In the genomic region with DNA sequence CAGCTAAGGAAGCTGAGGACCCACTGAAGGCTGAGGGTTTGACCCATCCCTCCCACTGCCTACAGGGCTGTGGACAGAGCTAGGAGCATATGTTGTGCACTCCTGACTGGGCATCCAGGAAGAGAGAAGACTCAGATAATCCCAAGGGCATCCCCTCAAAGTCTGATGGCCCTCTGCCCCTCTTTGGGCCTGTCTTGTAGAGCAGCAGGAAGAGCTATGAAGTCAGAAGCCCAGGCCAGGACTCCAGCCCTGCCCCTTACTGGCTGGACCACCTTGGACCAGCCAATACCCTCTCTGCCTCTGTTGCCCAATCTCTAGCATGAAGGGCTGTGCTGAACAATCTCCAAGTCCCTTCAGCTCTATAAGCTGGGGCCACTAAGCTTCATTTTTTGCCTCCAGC, we compare ENCODE assay signal across 21 cellular contexts.
DNase-seq lines count a peak whose midpoint lies in the region; ATAC-seq and TF ChIP-seq lines count a peak whose summit lies in the region.
"Had no signal": no experiment of that assay in that cellular context is flagged by ENCODE, and none has a peak within 500 bp of the region (broad histone marks: within the 10 kb centered on the region; RNA-seq: fewer than 3 reads in every experiment).

No MANE protein-coding gene starts in this region.

- H3K4me1 ChIP-seq in RWPE2 (ENCODE audit: insufficient read depth, poor library complexity, severe bottlenecking): no peaks in the 10 kb centered on the region
- H3K4me1 ChIP-seq: A549, Caco-2 had no signal

- no peak for ATAC-seq in RWPE2 (ENCODE audit: low read depth)
- no peak for ATAC-seq in stimulated activated effector memory CD8-positive, alpha-beta T cell treated with anti-CD3 and anti-CD28 coated beads, Interleukin-12 subunit alpha, Interleukin-12 subunit beta, amount 100 ng/mL, for 72 hours
- ATAC-seq: GM23338, HepG2 had no signal

- H3K9me3 Mint-ChIP-seq in stimulated activated effector memory CD8-positive, alpha-beta T cell treated with anti-CD3 and anti-CD28 coated beads, Interleukin-12 subunit alpha, Interleukin-12 subunit beta, amount 100 ng/mL, for 72 hours: no peaks in the 10 kb centered on the region
- H3K9me3 Mint-ChIP-seq: CD4-positive, alpha-beta T cell; GM23338; IgD-negative memory B cell had no signal

- peak overlapping the region; percentile 46 for H3K27ac Mint-ChIP-seq in stimulated activated effector memory CD8-positive, alpha-beta T cell treated with anti-CD3 and anti-CD28 coated beads, Interleukin-12 subunit alpha, Interleukin-12 subunit beta, amount 100 ng/mL, for 72 hours
- H3K27ac Mint-ChIP-seq: CD4-positive, alpha-beta T cell; GM23338 had no signal

- no peak overlapping the region for H3K4me3 Mint-ChIP-seq in stimulated activated effector memory CD8-positive, alpha-beta T cell treated with anti-CD3 and anti-CD28 coated beads, Interleukin-12 subunit alpha, Interleukin-12 subunit beta, amount 100 ng/mL, for 72 hours
- H3K4me3 Mint-ChIP-seq: CD4-positive, alpha-beta T cell; GM23338; IgD-negative memory B cell had no signal

- H3K4me3 ChIP-seq in RWPE2 (ENCODE audit: severe bottlenecking): no peak overlapping the region
- H3K4me3 ChIP-seq: A549, GM23338 had no signal

- H3K27me3 ChIP-seq in RWPE2 (ENCODE audit: insufficient read depth, poor library complexity, severe bottlenecking): no peaks in the 10 kb centered on the region

- peaks cover 31% of the 10 kb centered on the region for H3K4me1 Mint-ChIP-seq in stimulated activated effector memory CD8-positive, alpha-beta T cell treated with anti-CD3 and anti-CD28 coated beads, Interleukin-12 subunit alpha, Interleukin-12 subunit beta, amount 100 ng/mL, for 72 hours

- TF ChIP-seq CTCF in RWPE2 (IDR thresholded peaks at IDR 0.05; ENCODE audit: poor library complexity, severe bottlenecking): no peak

- H3K9me3 ChIP-seq in RWPE2 (ENCODE audit: severe bottlenecking): no peaks in the 10 kb centered on the region
- H3K9me3 ChIP-seq: A549, Caco-2 had no signal

- no peaks in the 10 kb centered on the region for H3K36me3 Mint-ChIP-seq in stimulated activated effector memory CD8-positive, alpha-beta T cell treated with anti-CD3 and anti-CD28 coated beads, Interleukin-12 subunit alpha, Interleukin-12 subunit beta, amount 100 ng/mL, for 72 hours
- H3K36me3 Mint-ChIP-seq: IgD-negative memory B cell had no signal

- no peaks in the 10 kb centered on the region for H3K36me3 ChIP-seq in RWPE2 (ENCODE audit: low read depth)

- DNase-seq in activated CD8-positive, alpha-beta memory T cell treated with anti-CD3 and anti-CD28 coated beads for 24 hours: peak; percentile 50
- DNase-seq in activated CD8-positive, alpha-beta memory T cell treated with anti-CD3 and anti-CD28 coated beads, Interleukin-2, amount 50 U/mL, for 4 hours: no peak
- DNase-seq in RWPE2 (ENCODE audit: low spot score) (peak; percentile 32), islet precursor cell (peak; percentile 40), KG1 (lab: John Stamatoyannopoulos, UW) (no peak), Kasumi-1 (lab: John Stamatoyannopoulos, UW) (no peak), NCI-H345 treated with DMSO at 0.1 percent for 48 hours (lab: John Stamatoyannopoulos, UW; ENCODE audit: unreplicated experiment) (no peak)
- no peak for DNase-seq in stimulated activated effector memory CD8-positive, alpha-beta T cell treated with anti-CD3 and anti-CD28 coated beads, Interleukin-12 subunit alpha, Interleukin-12 subunit beta, amount 100 ng/mL, for 72 hours (ENCODE audit: low spot score in 2 of 2)
- DNase-seq: AML-193; Caco-2; CD4-positive, alpha-beta T cell; DMS153; DMS79; GDM1; HCEC 1CT had no signal

- H3K27ac ChIP-seq in RWPE2 (ENCODE audit: poor library complexity, severe bottlenecking): no peak overlapping the region
- H3K27ac ChIP-seq: 22Rv1, A549, C4-2B had no signal

Comparison
In these comparisons a context has a peak if more than half of its experiments do, and no peak if none do; other contexts are left out.
1. DNase-seq: peak in activated CD8-positive, alpha-beta memory T cell treated with anti-CD3 and anti-CD28 coated beads for 24 hours (single experiment), RWPE2 (single experiment) and islet precursor cell (single experiment); none in activated CD8-positive, alpha-beta memory T cell treated with anti-CD3 and anti-CD28 coated beads, Interleukin-2, amount 50 U/mL, for 4 hours (single experiment), stimulated activated effector memory CD8-positive, alpha-beta T cell treated with anti-CD3 and anti-CD28 coated beads, Interleukin-12 subunit alpha, Interleukin-12 subunit beta, amount 100 ng/mL, for 72 hours (0 of 2), KG1 (single experiment), Kasumi-1 (0 of 2) and NCI-H345 treated with DMSO at 0.1 percent for 48 hours (single experiment).